In the genomic region with DNA sequence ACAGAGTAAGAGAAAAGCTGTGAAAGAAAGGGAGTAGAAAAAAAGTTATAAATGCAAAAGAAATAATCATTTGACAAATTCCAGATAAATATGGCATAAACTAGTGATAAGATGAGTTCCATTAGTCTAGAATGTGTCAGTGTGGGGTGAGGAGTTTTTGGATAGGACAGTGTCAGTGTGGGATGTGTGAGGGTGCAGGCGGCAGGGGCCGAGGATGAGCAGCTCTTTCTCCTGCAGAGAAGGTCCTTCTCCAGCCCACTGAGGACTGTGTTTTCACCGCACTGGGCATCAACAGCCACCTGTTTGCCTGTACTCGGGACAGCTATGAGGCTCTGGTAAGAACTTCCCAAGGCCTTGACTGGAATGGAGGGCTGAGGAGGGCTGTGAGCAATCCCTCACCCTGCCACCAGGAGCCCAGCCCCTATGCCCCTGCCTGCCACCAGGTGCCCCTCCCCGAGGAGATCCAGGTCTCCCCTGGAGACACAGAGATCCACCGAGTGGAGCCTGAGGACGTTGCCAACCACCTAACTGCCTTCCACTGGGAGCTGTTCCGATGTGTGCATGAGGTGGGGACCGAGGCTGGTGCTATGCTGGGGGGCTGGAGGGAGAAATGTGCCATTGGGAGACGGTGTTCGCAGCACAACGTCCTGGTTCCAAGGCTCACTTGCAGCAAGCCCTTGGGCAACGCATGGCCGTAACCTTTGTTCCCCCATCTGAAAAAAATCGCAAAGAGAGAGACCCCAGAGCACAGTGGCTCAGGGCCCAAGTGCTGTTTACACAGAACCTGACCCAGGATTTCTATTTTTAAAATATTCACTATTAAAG, we compare ENCODE assay signal across 1 cellular context.
TF ChIP-seq lines count a peak whose summit lies in the region.

No MANE protein-coding gene starts in this region.

TF ChIP-seq in HepG2, 621 proteins besides CTCF, POLR2A, EP300 and RAD21 (continued from another document and continues in another):
- no peak for TF ChIP-seq MLXIP (CRISPR knock-in tag; IDR thresholded peaks at IDR 0.05; ENCODE audit: borderline replicate concordance)
- TF ChIP-seq SIX4 (CRISPR knock-in tag; IDR thresholded peaks at IDR 0.05): no peak
- no peak for TF ChIP-seq SETDB1 (CRISPR knock-in tag; IDR thresholded peaks at IDR 0.05; ENCODE audit: borderline replicate concordance)
- TF ChIP-seq ADNP (CRISPR knock-in tag; IDR thresholded peaks at IDR 0.05): no peak
- TF ChIP-seq GTF3A (CRISPR knock-in tag; conservative IDR thresholded peaks at IDR 0.05): no peak
- peak; percentile 50 for TF ChIP-seq SAP130 (CRISPR knock-in tag; IDR thresholded peaks at IDR 0.05; ENCODE audit: low read depth)
- no peak for TF ChIP-seq DNMT3B (CRISPR knock-in tag; conservative IDR thresholded peaks at IDR 0.05)
- TF ChIP-seq ZNF720 (CRISPR knock-in tag; IDR thresholded peaks at IDR 0.05): 0 out of 2 replicates have a peak, but pooled peaks have one; percentile 31
- TF ChIP-seq MAF1 (CRISPR knock-in tag; IDR thresholded peaks at IDR 0.05; ENCODE audit: borderline replicate concordance): no peak
- no peak for TF ChIP-seq ZNF749 (CRISPR knock-in tag; IDR thresholded peaks at IDR 0.05; ENCODE audit: borderline replicate concordance)
- TF ChIP-seq ZNF891 (CRISPR knock-in tag; IDR thresholded peaks at IDR 0.05): no peak
- no peak for TF ChIP-seq ZNF446 (CRISPR knock-in tag; IDR thresholded peaks at IDR 0.05)
- TF ChIP-seq SATB2 (CRISPR knock-in tag; IDR thresholded peaks at IDR 0.05): no peak
- TF ChIP-seq DNMT1 (CRISPR knock-in tag; IDR thresholded peaks at IDR 0.05): no peak
- TF ChIP-seq, protein P1, sequence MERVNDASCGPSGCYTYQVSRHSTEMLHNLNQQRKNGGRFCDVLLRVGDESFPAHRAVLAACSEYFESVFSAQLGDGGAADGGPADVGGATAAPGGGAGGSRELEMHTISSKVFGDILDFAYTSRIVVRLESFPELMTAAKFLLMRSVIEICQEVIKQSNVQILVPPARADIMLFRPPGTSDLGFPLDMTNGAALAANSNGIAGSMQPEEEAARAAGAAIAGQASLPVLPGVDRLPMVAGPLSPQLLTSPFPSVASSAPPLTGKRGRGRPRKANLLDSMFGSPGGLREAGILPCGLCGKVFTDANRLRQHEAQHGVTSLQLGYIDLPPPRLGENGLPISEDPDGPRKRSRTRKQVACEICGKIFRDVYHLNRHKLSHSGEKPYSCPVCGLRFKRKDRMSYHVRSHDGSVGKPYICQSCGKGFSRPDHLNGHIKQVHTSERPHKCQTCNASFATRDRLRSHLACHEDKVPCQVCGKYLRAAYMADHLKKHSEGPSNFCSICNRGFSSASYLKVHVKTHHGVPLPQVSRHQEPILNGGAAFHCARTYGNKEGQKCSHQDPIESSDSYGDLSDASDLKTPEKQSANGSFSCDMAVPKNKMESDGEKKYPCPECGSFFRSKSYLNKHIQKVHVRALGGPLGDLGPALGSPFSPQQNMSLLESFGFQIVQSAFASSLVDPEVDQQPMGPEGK (CRISPR knock-in tag; IDR thresholded peaks at IDR 0.05): peak; percentile 91
- no peak for TF ChIP-seq NBN (conservative IDR thresholded peaks at IDR 0.05)
- no peak for TF ChIP-seq SNAPC5 (CRISPR knock-in tag; IDR thresholded peaks at IDR 0.05; ENCODE audit: borderline replicate concordance)
- 0 out of 2 replicates have a peak, but pooled peaks have one; percentile 38 for TF ChIP-seq NFKBIZ (CRISPR knock-in tag; IDR thresholded peaks at IDR 0.05)
- TF ChIP-seq ZNF292 (CRISPR knock-in tag; IDR thresholded peaks at IDR 0.05; ENCODE audit: borderline replicate concordance, low read depth): peak; percentile 25; the same call in 1 of the 2 replicates
- TF ChIP-seq IRF9 (CRISPR knock-in tag; IDR thresholded peaks at IDR 0.05; ENCODE audit: borderline replicate concordance): no peak
- no peak for TF ChIP-seq PCBP1 (IDR thresholded peaks at IDR 0.05; ENCODE audit: borderline replicate concordance, low read depth, low read length)
- TF ChIP-seq NFE2L2 (IDR thresholded peaks at IDR 0.05; ENCODE audit: low read length): no peak
- TF ChIP-seq ZBTB7B (CRISPR knock-in tag; IDR thresholded peaks at IDR 0.05): no peak
- TF ChIP-seq, protein P2, sequence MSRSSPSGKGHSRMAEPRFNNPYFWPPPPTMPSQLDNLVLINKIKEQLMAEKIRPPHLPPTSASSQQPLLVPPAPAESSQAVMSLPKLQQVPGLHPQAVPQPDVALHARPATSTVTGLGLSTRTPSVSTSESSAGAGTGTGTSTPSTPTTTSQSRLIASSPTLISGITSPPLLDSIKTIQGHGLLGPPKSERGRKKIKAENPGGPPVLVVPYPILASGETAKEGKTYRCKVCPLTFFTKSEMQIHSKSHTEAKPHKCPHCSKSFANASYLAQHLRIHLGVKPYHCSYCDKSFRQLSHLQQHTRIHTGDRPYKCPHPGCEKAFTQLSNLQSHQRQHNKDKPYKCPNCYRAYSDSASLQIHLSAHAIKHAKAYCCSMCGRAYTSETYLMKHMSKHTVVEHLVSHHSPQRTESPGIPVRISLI (CRISPR knock-in tag; IDR thresholded peaks at IDR 0.05; ENCODE audit: borderline replicate concordance): peak; percentile 83
- peak; percentile 56 for TF ChIP-seq PAXIP1 (CRISPR knock-in tag; conservative IDR thresholded peaks at IDR 0.05)
- no peak for TF ChIP-seq ZFP90 (CRISPR knock-in tag; IDR thresholded peaks at IDR 0.05; ENCODE audit: borderline replicate concordance)
- no peak for TF ChIP-seq BHLHE40 (IDR thresholded peaks at IDR 0.05; ENCODE audit: low read length)
- TF ChIP-seq CSRNP1 (CRISPR knock-in tag; IDR thresholded peaks at IDR 0.05): 0 out of 2 replicates have a peak, but pooled peaks have one; percentile 31
- TF ChIP-seq JARID2 (CRISPR knock-in tag; IDR thresholded peaks at IDR 0.05; ENCODE audit: insufficient replicate concordance): no peak
- TF ChIP-seq NR2F6 (IDR thresholded peaks at IDR 0.05): 0 out of 2 replicates have a peak, but pooled peaks have one; percentile 10
- no peak for TF ChIP-seq NR2F6 (CRISPR knock-in tag; IDR thresholded peaks at IDR 0.05)
- no peak for TF ChIP-seq POLR2AphosphoS2 (IDR thresholded peaks at IDR 0.05; ENCODE audit: low read depth, low read length)
- no peak for TF ChIP-seq ZNF121 (CRISPR knock-in tag; IDR thresholded peaks at IDR 0.05)
- TF ChIP-seq, protein P3, sequence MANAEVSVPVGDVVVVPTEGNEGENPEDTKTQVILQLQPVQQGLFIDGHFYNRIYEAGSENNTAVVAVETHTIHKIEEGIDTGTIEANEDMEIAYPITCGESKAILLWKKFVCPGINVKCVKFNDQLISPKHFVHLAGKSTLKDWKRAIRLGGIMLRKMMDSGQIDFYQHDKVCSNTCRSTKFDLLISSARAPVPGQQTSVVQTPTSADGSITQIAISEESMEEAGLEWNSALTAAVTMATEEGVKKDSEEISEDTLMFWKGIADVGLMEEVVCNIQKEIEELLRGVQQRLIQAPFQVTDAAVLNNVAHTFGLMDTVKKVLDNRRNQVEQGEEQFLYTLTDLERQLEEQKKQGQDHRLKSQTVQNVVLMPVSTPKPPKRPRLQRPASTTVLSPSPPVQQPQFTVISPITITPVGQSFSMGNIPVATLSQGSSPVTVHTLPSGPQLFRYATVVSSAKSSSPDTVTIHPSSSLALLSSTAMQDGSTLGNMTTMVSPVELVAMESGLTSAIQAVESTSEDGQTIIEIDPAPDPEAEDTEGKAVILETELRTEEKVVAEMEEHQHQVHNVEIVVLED (CRISPR knock-in tag; IDR thresholded peaks at IDR 0.05; ENCODE audit: borderline replicate concordance): peak; percentile 12; the same call in 1 of the 2 replicates
- TF ChIP-seq, protein P4, sequence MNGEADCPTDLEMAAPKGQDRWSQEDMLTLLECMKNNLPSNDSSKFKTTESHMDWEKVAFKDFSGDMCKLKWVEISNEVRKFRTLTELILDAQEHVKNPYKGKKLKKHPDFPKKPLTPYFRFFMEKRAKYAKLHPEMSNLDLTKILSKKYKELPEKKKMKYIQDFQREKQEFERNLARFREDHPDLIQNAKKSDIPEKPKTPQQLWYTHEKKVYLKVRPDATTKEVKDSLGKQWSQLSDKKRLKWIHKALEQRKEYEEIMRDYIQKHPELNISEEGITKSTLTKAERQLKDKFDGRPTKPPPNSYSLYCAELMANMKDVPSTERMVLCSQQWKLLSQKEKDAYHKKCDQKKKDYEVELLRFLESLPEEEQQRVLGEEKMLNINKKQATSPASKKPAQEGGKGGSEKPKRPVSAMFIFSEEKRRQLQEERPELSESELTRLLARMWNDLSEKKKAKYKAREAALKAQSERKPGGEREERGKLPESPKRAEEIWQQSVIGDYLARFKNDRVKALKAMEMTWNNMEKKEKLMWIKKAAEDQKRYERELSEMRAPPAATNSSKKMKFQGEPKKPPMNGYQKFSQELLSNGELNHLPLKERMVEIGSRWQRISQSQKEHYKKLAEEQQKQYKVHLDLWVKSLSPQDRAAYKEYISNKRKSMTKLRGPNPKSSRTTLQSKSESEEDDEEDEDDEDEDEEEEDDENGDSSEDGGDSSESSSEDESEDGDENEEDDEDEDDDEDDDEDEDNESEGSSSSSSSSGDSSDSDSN (CRISPR knock-in tag; IDR thresholded peaks at IDR 0.05): peak; percentile 31
- 0 out of 2 replicates have a peak, but pooled peaks have one; percentile 8 for TF ChIP-seq CEBPG (CRISPR knock-in tag; IDR thresholded peaks at IDR 0.05)
